ENCODE assay signal across 1 cellular context in the genomic region with DNA sequence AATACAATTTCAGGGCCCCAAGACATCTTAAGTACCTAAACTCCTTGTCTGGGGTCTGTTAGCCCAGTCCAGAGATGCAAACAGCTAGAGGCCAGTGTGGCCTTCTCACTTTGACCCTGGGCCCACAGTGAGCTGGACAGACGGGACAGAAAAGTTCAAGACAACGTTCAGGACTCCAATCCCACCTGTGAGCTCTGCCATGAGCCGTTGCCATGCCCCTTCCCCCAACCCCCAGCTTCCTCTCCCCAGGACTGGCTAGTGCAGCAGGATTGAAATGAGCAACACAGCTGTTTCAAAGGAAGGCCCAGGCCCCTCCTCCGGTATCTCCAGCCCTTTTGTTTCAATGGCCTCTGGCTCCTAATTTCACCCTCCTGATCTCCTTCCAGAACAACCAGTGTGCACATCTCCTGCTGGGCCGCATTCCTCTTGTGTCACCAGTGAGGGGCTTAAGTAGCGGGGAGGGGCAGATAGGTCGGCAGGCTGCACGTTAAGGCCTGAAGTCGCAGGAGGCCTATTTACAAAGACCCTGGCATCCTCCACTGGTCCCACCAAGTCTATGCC.
TF ChIP-seq lines count a peak whose summit lies in the region.

No MANE protein-coding gene starts in this region.

TF ChIP-seq in HepG2, 621 proteins besides CTCF, POLR2A, EP300 and RAD21:
- TF ChIP-seq RBM22 (optimal IDR thresholded peaks at IDR 0.05; ENCODE audit: low read length), result peak; percentile 94
- 0 out of 2 replicates have a peak, but pooled peaks have one; percentile 13 for TF ChIP-seq RXRA (CRISPR knock-in tag; IDR thresholded peaks at IDR 0.05)
- TF ChIP-seq ZBTB3 (CRISPR knock-in tag; IDR thresholded peaks at IDR 0.05; ENCODE audit: borderline replicate concordance, low read depth), result no peak
- TF ChIP-seq ZNF691 (CRISPR knock-in tag; IDR thresholded peaks at IDR 0.05; ENCODE audit: borderline replicate concordance, low read depth), result 0 out of 2 replicates have a peak, but pooled peaks have one; percentile 0
- TF ChIP-seq, protein P1, sequence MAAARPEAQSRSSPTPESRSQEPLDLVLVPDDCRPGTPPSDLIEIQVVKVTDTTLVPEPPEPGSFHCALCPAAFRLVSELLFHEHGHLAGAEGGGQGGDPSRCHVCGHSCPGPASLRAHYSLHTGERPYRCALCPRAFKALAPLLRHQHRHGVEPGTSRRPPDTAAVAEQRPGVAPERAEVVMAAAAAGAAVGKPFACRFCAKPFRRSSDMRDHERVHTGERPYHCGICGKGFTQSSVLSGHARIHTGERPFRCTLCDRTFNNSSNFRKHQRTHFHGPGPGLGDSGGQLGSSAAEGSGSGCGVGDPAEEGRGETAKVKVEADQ (CRISPR knock-in tag; IDR thresholded peaks at IDR 0.05; ENCODE audit: borderline replicate concordance), result no peak
- 0 out of 2 replicates have a peak, but pooled peaks have one; percentile 13 for TF ChIP-seq POLR2AphosphoS5 (IDR thresholded peaks at IDR 0.05; ENCODE audit: low read depth, low read length)
- peak; percentile 62 for TF ChIP-seq AGO2 (optimal IDR thresholded peaks at IDR 0.05; ENCODE audit: low read depth, low read length)
